In genomic region chr17:45088741-45089140, GRCh38 we compare ENCODE assay signal across 14 cellular contexts. TPM values are rescaled to one million over a fixed set of nuclear protein-coding genes. Genes with fewer than 3 reads are reported as not detected.
DNase-seq lines count a peak whose midpoint lies in the region; ATAC-seq, FAIRE-seq and TF ChIP-seq lines count a peak whose summit lies in the region.
"Had no signal": no experiment of that assay in that cellular context is flagged by ENCODE, and none has a peak within 500 bp of the region (broad histone marks: within the 10 kb centered on the region; RNA-seq: fewer than 3 reads in every experiment).

No MANE protein-coding gene starts in this region.

- H3K27me3 Mint-ChIP-seq in nephron progenitor cell (ENCODE audit: low read depth, poor library complexity): peaks cover 2% of the 10 kb centered on the region
- H3K27me3 Mint-ChIP-seq: CD8-positive, alpha-beta memory T cell had no signal

- TF ChIP-seq POLR2A in HCT116 (IDR thresholded peaks at IDR 0.05; ENCODE audit: borderline replicate concordance, extremely low read depth, insufficient read depth, insufficient read length) (no peak), H54 (IDR thresholded peaks at IDR 0.05; ENCODE audit: low read depth, low read length) (no peak), adrenal gland (IDR thresholded peaks at IDR 0.05) (no peak)

- H3K4me3 Mint-ChIP-seq in nephron progenitor cell: no peak overlapping the region
- H3K4me3 Mint-ChIP-seq: activated T-cell treated with anti-CD3 and anti-CD28 coated beads, Interleukin-2, amount 50 U/mL, for 4 hours; CD8-positive, alpha-beta memory T cell had no signal

- no peak for ATAC-seq in HCT116
- ATAC-seq: activated T-cell treated with anti-CD3 and anti-CD28 coated beads, Interleukin-2, amount 50 U/mL, for 4 hours had no signal

- H3K4me3 ChIP-seq in HCT116 (replicated peaks in 1 of 2; ENCODE audit: low read depth in 1 of 2, low read length in 2 of 2) (no peak overlapping the region), ascending aorta (no peak overlapping the region), adrenal gland (no peak overlapping the region)

- H3K9me3 Mint-ChIP-seq in nephron progenitor cell: no peaks in the 10 kb centered on the region
- H3K9me3 Mint-ChIP-seq: activated T-cell treated with anti-CD3 and anti-CD28 coated beads, Interleukin-2, amount 50 U/mL, for 4 hours; CD8-positive, alpha-beta memory T cell had no signal

- H3K36me3 Mint-ChIP-seq in nephron progenitor cell (ENCODE audit: low read depth): peaks cover 73% of the 10 kb centered on the region

- CTCF ChIA-PET in HCT116 (lab: Charles Lee): no interaction called here

- DNase-seq in HCT116 (ENCODE audit: low read depth, low spot score) (no peak), ascending aorta (ENCODE audit: low spot score in 2 of 2) (no peak), nephron progenitor cell (no peak), H54 (ENCODE audit: insufficient read length, low spot score) (no peak), DMS 273 treated with DMSO at 0.1 percent for 48 hours (lab: John Stamatoyannopoulos, UW) (no peak), adrenal gland (no peak)
- DNase-seq: activated CD4-positive, alpha-beta T cell treated with anti-CD3 and anti-CD28 coated beads, Interleukin-2, amount 50 U/mL, for 4 hours; activated T-cell treated with anti-CD3 and anti-CD28 coated beads, Interleukin-2, amount 50 U/mL, for 4 hours; hippocampal formation; KG1; midbrain; NCI-H1105 treated with DMSO at 0.1 percent for 48 hours had no signal

- TSS peak; percentile 27 for BruUV-seq in HCT116 (replicated peaks; lab: Mats Ljungman, UMichigan)

- H3K36me3 ChIP-seq in HCT116 (ENCODE audit: control insufficient read depth in 1 of 2, insufficient read depth in 2 of 2, low read length in 2 of 2) (peaks cover 55 to 59% of the 10 kb centered on the region in 2 experiments), ascending aorta (peaks cover 42 to 67% of the 10 kb centered on the region in 2 donors), adrenal gland (replicated peaks in 1 of 2) (peaks cover 0 to 86% of the 10 kb centered on the region in 2 donors)

- no peak overlapping the region for H3K9ac ChIP-seq in HCT116 (ENCODE audit: low read length)

- POLR2A ChIA-PET in HCT116 (lab: Charles Lee): no interaction called here

- no peaks in the 10 kb centered on the region for H3K9me2 ChIP-seq in HCT116 (ENCODE audit: insufficient read depth)

- RAD21 ChIA-PET in HCT116 (lab: Charles Lee; ENCODE audit: low non-redundant PET in 1 of 2, low total read pairs in 2 of 2, uncharacterized antibody in 2 of 2, unreplicated experiment in 2 of 2): interaction anchor here in 1 of 2 experiments (0.6 kb wide), 1 partner anchor 130 kb away, joined by 4 read pairs; no protein-coding TSS in a partner anchor

- 79 to 92% (median 84%) methylated on average over 3 of the region's 3 CpGs for WGBS in adrenal gland, 4 donors

- peak overlapping the region; percentile 74 for H3K27ac Mint-ChIP-seq in nephron progenitor cell
- H3K27ac Mint-ChIP-seq: CD8-positive, alpha-beta memory T cell had no signal

- H3K27ac ChIP-seq in HCT116 (ENCODE audit: low read depth, low read length) (no peak overlapping the region), ascending aorta (peak overlapping the region; percentile 76 to 87), adrenal gland (no peak overlapping the region)

- no peak for FAIRE-seq in H54 (lab: Jason Lieb, UNC)
- FAIRE-seq: GM12891 had no signal

- no peak overlapping the region for H3K4me2 ChIP-seq in HCT116 (ENCODE audit: low read length)

- no peaks in the 10 kb centered on the region for H3K4me1 Mint-ChIP-seq in nephron progenitor cell

- peaks cover 4% of the 10 kb centered on the region; the same call in 1 of the 2 replicates for H4K20me1 ChIP-seq in HCT116 (ENCODE audit: insufficient read depth)

- H2AFZ ChIP-seq in HCT116 (ENCODE audit: low read depth, low read length, poor library complexity, severe bottlenecking): no peak overlapping the region

- H3K27me3 ChIP-seq in HCT116 (ENCODE audit: insufficient read depth, low read length) (no peaks in the 10 kb centered on the region), ascending aorta (no peaks in the 10 kb centered on the region), adrenal gland (no peaks in the 10 kb centered on the region)

- H3K9me3 ChIP-seq in HCT116 (ENCODE audit: control insufficient read depth in 1 of 2, insufficient read depth in 1 of 2, low read depth in 1 of 2, low read length in 2 of 2): no peaks in the 10 kb centered on the region
- no peaks in the 10 kb centered on the region for H3K9me3 ChIP-seq in ascending aorta
- H3K9me3 ChIP-seq in adrenal gland (replicated peaks in 1 of 3): no peaks in the 10 kb centered on the region

- peaks cover 22% of the 10 kb centered on the region for H3K79me2 ChIP-seq in HCT116 (ENCODE audit: insufficient read depth, low read length)

- no peak for TF ChIP-seq CTCF in HCT116 (IDR thresholded peaks at IDR 0.05 in 2 of 3, conservative IDR thresholded peaks at IDR 0.05 in 1 of 3; ENCODE audit: borderline replicate concordance in 1 of 3, insufficient read depth in 1 of 3, low read depth in 2 of 3, low read length in 2 of 3)
- TF ChIP-seq CTCF in ascending aorta (IDR thresholded peaks at IDR 0.05): no peak
- TF ChIP-seq CTCF in nephron progenitor cell (IDR thresholded peaks at IDR 0.05): no peak
- no peak for TF ChIP-seq CTCF in adrenal gland (IDR thresholded peaks at IDR 0.05)

- TF ChIP-seq RAD21 in HCT116 (IDR thresholded peaks at IDR 0.05; ENCODE audit: low read depth): no peak

- intact Hi-C loops in HCT116 (cut with micrococcal nuclease): loop anchor here (2.0 kb wide), 1 partner anchor 20 kb away; no protein-coding TSS in a partner anchor
- intact Hi-C loops in ascending aorta (cut with DNase I): no loop called here
- intact Hi-C loops in adrenal gland (cut with DNase I): no loop called here

- H3K4me1 ChIP-seq in HCT116 (ENCODE audit: control insufficient read depth in 1 of 2, insufficient read depth in 2 of 2, low read length in 2 of 2) (peaks cover 3 to 24% of the 10 kb centered on the region in 2 experiments), ascending aorta (peaks cover 34 to 66% of the 10 kb centered on the region in 2 donors), adrenal gland (replicated peaks in 1 of 2) (peaks cover 19 to 31% of the 10 kb centered on the region in 2 donors)

TF ChIP-seq in HCT116, 20 proteins besides CTCF, POLR2A, EP300 and RAD21 (continues in another document):
- TF ChIP-seq ZFX (IDR thresholded peaks at IDR 0.05) (no peak), ZBTB33 (IDR thresholded peaks at IDR 0.05; ENCODE audit: extremely low read depth, insufficient replicate concordance, low read length) (no peak)

RNA-seq across cellular contexts. Expression of gene NMT1, which starts 27.6 kb away (rescaled TPM):
- 173 TPM for total RNA-seq in HCT116 (2021; ENCODE audit: unreplicated experiment)
- polyA plus RNA-seq in HCT116 (2012): 124 and 172 TPM in 2 replicates
- 89.7 TPM for total RNA-seq in ascending aorta
- 100 to 1,000 TPM in 6 of 8 donors, 10 to 100 TPM in 2; 85.9 to 174 (median 136) TPM for total RNA-seq in adrenal gland
- 100 to 1,000 TPM; 119 to 170 (median 163) TPM for polyA plus RNA-seq in adrenal gland

RNA-seq across cellular contexts. Expression of gene DCAKD, which starts 37.3 kb away (rescaled TPM):
- total RNA-seq in HCT116 (2021; ENCODE audit: unreplicated experiment) (31.9 TPM), ascending aorta (5.0 TPM), adrenal gland (100 to 1,000 TPM in 2 of 8 donors, 10 to 100 TPM in 6; 53.1 to 115 (median 74.6) TPM)
- polyA plus RNA-seq in HCT116 (2012): 23.3 and 24.4 TPM in 2 replicates
- polyA plus RNA-seq in adrenal gland: 10 to 100 TPM; 34.9 to 40.6 (median 35.2) TPM

RNA-seq across cellular contexts. Expression of gene PLCD3, which starts 43.6 kb away (rescaled TPM):
- total RNA-seq in HCT116 (2021; ENCODE audit: unreplicated experiment) (197 TPM), ascending aorta (65.5 TPM), adrenal gland (100 to 1,000 TPM in 5 of 8 donors, 10 to 100 TPM in 3; 48.6 to 246 (median 149) TPM)
- polyA plus RNA-seq in HCT116 (2012): 109 and 122 TPM in 2 replicates
- polyA plus RNA-seq in adrenal gland: 10 to 100 TPM; 33.2 to 68.1 (median 36.4) TPM

RNA-seq across cellular contexts. Expression of gene ACBD4, which starts 46.7 kb away (rescaled TPM):
- total RNA-seq in HCT116 (2021; ENCODE audit: unreplicated experiment) (13.6 TPM), ascending aorta (14.7 TPM), adrenal gland (10 to 100 TPM; 13.1 to 30.6 (median 23.6) TPM)
- polyA plus RNA-seq in HCT116 (2012): 6.1 and 9.5 TPM in 2 replicates
- polyA plus RNA-seq in adrenal gland: 10 to 100 TPM in 2 of 3 donors, 1 to 10 TPM in 1; 7.9 to 71.3 (median 44.5) TPM

RNA-seq across cellular contexts. Expression of gene HEXIM1, which starts 59.5 kb away (rescaled TPM):
- 58.0 TPM for total RNA-seq in HCT116 (2021; ENCODE audit: unreplicated experiment)
- 29.6 and 33.0 TPM in 2 replicates for polyA plus RNA-seq in HCT116 (2012)
- total RNA-seq in ascending aorta: 23.7 TPM
- total RNA-seq in adrenal gland: 100 to 1,000 TPM in 1 of 8 donors, 10 to 100 TPM in 7; 25.1 to 159 (median 46.8) TPM
- polyA plus RNA-seq in adrenal gland: 10 to 100 TPM; 23.3 to 26.0 (median 24.4) TPM

Comparison
In these comparisons a context has a peak if more than half of its experiments do, and no peak if none do; other contexts are left out.
1. H3K27ac ChIP-seq: peak in ascending aorta (2 of 2); none in HCT116 (single experiment) and adrenal gland (0 of 5).